In genomic region chr6:124164363-124164762, GRCh38 we compare ENCODE assay signal across 18 cellular contexts.
DNase-seq lines count a peak whose midpoint lies in the region; ATAC-seq, FAIRE-seq and TF ChIP-seq lines count a peak whose summit lies in the region.
"Had no signal": no experiment of that assay in that cellular context is flagged by ENCODE, and none has a peak within 500 bp of the region (broad histone marks: within the 10 kb centered on the region; RNA-seq: fewer than 3 reads in every experiment).

No MANE protein-coding gene starts in this region.

- H3K4ac ChIP-seq in IMR-90 (ENCODE audit: low read depth, low read length) = no peak overlapping the region

- no peak overlapping the region for H4K5ac ChIP-seq in IMR-90 (ENCODE audit: low read depth, low read length)

- POLR2A ChIA-PET in IMR-90 (lab: Charles Lee; ENCODE audit: unreplicated experiment) (no interaction called here), K562 (lab: Yijun Ruan, JAX) (no interaction called here)

- H3K27ac ChIP-seq in IMR-90 (ENCODE audit: insufficient read depth, low read length) = no peak overlapping the region
- H3K27ac ChIP-seq in K562 (ENCODE audit: extremely low read depth, low read depth, low read length) = no peak overlapping the region
- H3K27ac ChIP-seq: BLaER1, C4-2B had no signal

- H2BK15ac ChIP-seq in IMR-90 (ENCODE audit: low read depth, low read length) = no peak overlapping the region

- DNase-seq in IMR-90 = no peak
- no peak for DNase-seq in K562 (ENCODE audit: extremely low read depth in 1 of 4, low spot score in 3 of 4)
- DNase-seq in fibroblast of the conjunctiva (ENCODE audit: low read depth) = peak; percentile 2
- DNase-seq: Caco-2; CD4-positive, CD25-positive, alpha-beta regulatory T cell; CD8-positive, alpha-beta T cell; DMS153; DND-41; H9 had no signal

- CTCF ChIA-PET in IMR-90 (lab: Yijun Ruan, JAX) (no interaction called here), K562 (lab: Yijun Ruan, JAX; ENCODE audit: low intra/inter-chr PET ratio) (no interaction called here)

- no peaks in the 10 kb centered on the region for H4K20me1 ChIP-seq in IMR-90 (ENCODE audit: insufficient read depth, low read length)
- H4K20me1 ChIP-seq in K562 (replicated peaks; ENCODE audit: control insufficient read depth, insufficient read depth, low read length) = no peaks in the 10 kb centered on the region
- H4K20me1 ChIP-seq: BLaER1 had no signal

- H2AK9ac ChIP-seq in IMR-90 (replicated peaks; ENCODE audit: low read depth, low read length, poor library complexity) = no peak overlapping the region

- H3K4me1 ChIP-seq in IMR-90 (ENCODE audit: control insufficient read depth, insufficient read depth, low read length) (no peaks in the 10 kb centered on the region), K562 (replicated peaks in 1 of 2; ENCODE audit: control insufficient read depth in 2 of 2, insufficient read depth in 2 of 2, low read length in 2 of 2) (no peaks in the 10 kb centered on the region)
- H3K4me1 ChIP-seq: BLaER1, Caco-2 had no signal

- H3K27me3 ChIP-seq in IMR-90 (ENCODE audit: control insufficient read depth, insufficient read depth, low read length) (no peaks in the 10 kb centered on the region), K562 (ENCODE audit: control insufficient read depth in 2 of 2, insufficient read depth in 2 of 2, low read length in 2 of 2) (no peaks in the 10 kb centered on the region)
- H3K27me3 ChIP-seq: BLaER1 had no signal

- no peak overlapping the region for H4K91ac ChIP-seq in IMR-90 (ENCODE audit: insufficient read depth, low read depth, low read length)

- BruUV-seq in IMR-90 (replicated peaks; lab: Mats Ljungman, UMichigan) (no TSS peak), K562 (replicated peaks; lab: Mats Ljungman, UMichigan) (no TSS peak)

- no peak overlapping the region for H2AK5ac ChIP-seq in IMR-90 (ENCODE audit: low read depth, low read length)

- no peaks in the 10 kb centered on the region for H3K9me3 ChIP-seq in IMR-90 (ENCODE audit: control insufficient read depth, insufficient read depth, low read length)
- no peaks in the 10 kb centered on the region for H3K9me3 ChIP-seq in K562 (replicated peaks; ENCODE audit: control insufficient read depth, insufficient read depth, low read depth, low read length)
- H3K9me3 ChIP-seq: BLaER1, Caco-2 had no signal

- dilution Hi-C loops in IMR-90 (cut with HindIII; ENCODE audit: low sequenced_read_pairs, unreplicated experiment) = no loop called here

- no peak for TF ChIP-seq EP300 in K562 (IDR thresholded peaks at IDR 0.05; ENCODE audit: low read length)

- FAIRE-seq in K562 (lab: Jason Lieb, UNC) = no peak
- FAIRE-seq: G401.6, GM12892 had no signal

- H3K79me2 ChIP-seq in K562 (ENCODE audit: control insufficient read depth, insufficient read depth, low read length) = no peaks in the 10 kb centered on the region

- TF ChIP-seq POLR2A in IMR-90 (IDR thresholded peaks at IDR 0.05; ENCODE audit: low read depth, low read length) (no peak), K562 (conservative IDR thresholded peaks at IDR 0.05) (no peak)

- in situ Hi-C loops in IMR-90 (cut with MboI; ENCODE audit: low sequenced_read_pairs) (no loop called here), K562 (cut with MboI) (no loop called here)

- H3K9me1 ChIP-seq in IMR-90 (ENCODE audit: insufficient read depth, low read length) (no peaks in the 10 kb centered on the region), K562 (ENCODE audit: control insufficient read depth, insufficient read depth, low read length) (no peaks in the 10 kb centered on the region)

- H3K36me3 ChIP-seq in IMR-90 (ENCODE audit: control insufficient read depth, insufficient read depth, low read length) (no peaks in the 10 kb centered on the region), K562 (ENCODE audit: control insufficient read depth, insufficient read depth, low read length) (no peaks in the 10 kb centered on the region)
- H3K36me3 ChIP-seq: BLaER1 had no signal

- H3K4me3 ChIP-seq in IMR-90 (ENCODE audit: insufficient read depth, low read depth, low read length) = no peak overlapping the region
- H3K4me3 ChIP-seq in K562 = no peak overlapping the region
- H3K4me3 ChIP-seq: BLaER1, GM23338 had no signal

- no peak overlapping the region for H3K23ac ChIP-seq in IMR-90 (ENCODE audit: low read depth, low read length)

- H3K4me2 ChIP-seq in IMR-90 (ENCODE audit: low read depth, low read length) = no peak overlapping the region
- no peak overlapping the region for H3K4me2 ChIP-seq in K562 (ENCODE audit: insufficient read depth, low read length)
- H3K4me2 ChIP-seq: BLaER1, GM23338 had no signal

- H3K18ac ChIP-seq in IMR-90 (ENCODE audit: low read depth, low read length) = no peak overlapping the region

- H4K8ac ChIP-seq in IMR-90 (ENCODE audit: low read depth in 2 of 2, low read length in 2 of 2) = no peak overlapping the region

- WGBS in IMR-90 (ENCODE audit: extremely low coverage in 2 of 2, insufficient read length in 1 of 2), 2 experiments = no CpG with 5 or more reads among the region's 7 CpGs
- 1% methylated on average over 7 of the region's 7 CpGs for WGBS in K562 (ENCODE audit: insufficient coverage, low coverage, missing lambda C conversion rate)

- H2BK5ac ChIP-seq in IMR-90 (ENCODE audit: low read depth, low read length, poor library complexity, severe bottlenecking) = no peak overlapping the region

- H2AFZ ChIP-seq in IMR-90 (replicated peaks; ENCODE audit: low read length, poor library complexity) (no peak overlapping the region), K562 (ENCODE audit: low read depth, low read length) (no peak overlapping the region)
- H2AFZ ChIP-seq: GM23338 had no signal

- H3K79me1 ChIP-seq in IMR-90 (ENCODE audit: low read depth in 1 of 2, low read length in 2 of 2) = no peaks in the 10 kb centered on the region

- ATAC-seq in IMR-90 (ENCODE audit: low read depth) = no peak
- ATAC-seq in K562 = no peak
- ATAC-seq in GM18519 (IDR thresholded peaks at IDR 0.05; ENCODE audit: low FRiP score, unreplicated experiment) = no peak
- no peak for ATAC-seq in GM19328 (IDR thresholded peaks at IDR 0.05; ENCODE audit: unreplicated experiment)
- ATAC-seq in GM19467 (IDR thresholded peaks at IDR 0.05; ENCODE audit: unreplicated experiment) = no peak
- ATAC-seq: CD8-positive, alpha-beta T cell; GM23338; HCT116 had no signal

- no peak overlapping the region for H2BK20ac ChIP-seq in IMR-90 (ENCODE audit: low read depth, low read length)

- no peak for TF ChIP-seq RAD21 in IMR-90 (IDR thresholded peaks at IDR 0.05; ENCODE audit: low read length)
- TF ChIP-seq RAD21 in K562 (CRISPR knock-in tag; conservative IDR thresholded peaks at IDR 0.05 in 1 of 2, IDR thresholded peaks at IDR 0.05 in 1 of 2) = no peak

- no peak overlapping the region for H3K14ac ChIP-seq in IMR-90 (replicated peaks; ENCODE audit: low read depth, low read length)

- H2BK120ac ChIP-seq in IMR-90 (ENCODE audit: low read depth, low read length) = no peak overlapping the region

- H3K56ac ChIP-seq in IMR-90 (ENCODE audit: extremely low read depth, insufficient read depth, low read length) = no peak overlapping the region

- intact Hi-C loops in IMR-90 (cut with micrococcal nuclease) = no loop called here
- intact Hi-C loops in K562 (cut with micrococcal nuclease) = no loop called here

- H3K9ac ChIP-seq in IMR-90 (ENCODE audit: low read depth, low read length) (no peak overlapping the region), K562 (ENCODE audit: insufficient read depth in 1 of 2, low read depth in 2 of 2, low read length in 2 of 2) (no peak overlapping the region)
- H3K9ac ChIP-seq: BLaER1 had no signal

- TF ChIP-seq CTCF in IMR-90 (conservative IDR thresholded peaks at IDR 0.05; ENCODE audit: low read depth, low read length) (no peak), K562 (IDR thresholded peaks at IDR 0.05 in 2 of 3, conservative IDR thresholded peaks at IDR 0.05 in 1 of 3; ENCODE audit: insufficient read depth in 2 of 3, low read depth in 1 of 3, low read length in 3 of 3) (no peak)

TF ChIP-seq in IMR-90, 13 proteins besides CTCF, POLR2A, EP300 and RAD21:
- TF ChIP-seq SMC3 (IDR thresholded peaks at IDR 0.05; ENCODE audit: low read depth, low read length) (no peak), RFX5 (IDR thresholded peaks at IDR 0.05; ENCODE audit: low read depth, low read length) (no peak), CEBPB (IDR thresholded peaks at IDR 0.05; ENCODE audit: low read depth, low read length) (peak; percentile 79)

TF ChIP-seq in K562, 482 proteins besides CTCF, POLR2A, EP300 and RAD21:
- TF ChIP-seq TEAD2 (tag; IDR thresholded peaks at IDR 0.05) (no peak), MYBL2 (IDR thresholded peaks at IDR 0.05; ENCODE audit: low read depth) (no peak), MYBL2 (CRISPR knock-in tag; IDR thresholded peaks at IDR 0.05; ENCODE audit: borderline replicate concordance) (no peak), CEBPB (tag; IDR thresholded peaks at IDR 0.05) (peak; percentile 72), NUFIP1 (IDR thresholded peaks at IDR 0.05; ENCODE audit: partially characterized antibody) (no peak), CEBPG (CRISPR knock-in tag; IDR thresholded peaks at IDR 0.05) (no peak), CEBPG (tag; conservative IDR thresholded peaks at IDR 0.05 in 1 of 2, IDR thresholded peaks at IDR 0.05 in 1 of 2) (peak; percentile 18 to 73; a peak in 2 of 4 replicates)
